In genomic region chr2:69335291-69335690, GRCh38 we compare ENCODE assay signal across 14 cellular contexts. TPM values are rescaled to one million over a fixed set of nuclear protein-coding genes. Genes with fewer than 3 reads are reported as not detected.
A peak's percentile ranks its signal among the peaks of the same experiment; 100 is the strongest.
DNase-seq lines count a peak whose midpoint lies in the region; ATAC-seq and TF ChIP-seq lines count a peak whose summit lies in the region.
"Had no signal": no experiment of that assay in that cellular context is flagged by ENCODE, and none has a peak within 500 bp of the region (broad histone marks: within the 10 kb centered on the region; RNA-seq: fewer than 3 reads in every experiment).

No MANE protein-coding gene starts in this region.

- H3K36me3 Mint-ChIP-seq in osteocyte (ENCODE audit: unreplicated experiment) = peaks cover 56% of the 10 kb centered on the region

- no peak for TF ChIP-seq CTCF in fibroblast of the aortic adventitia (IDR thresholded peaks at IDR 0.05; ENCODE audit: insufficient read depth, low read length)
- no peak for TF ChIP-seq CTCF in osteocyte (IDR thresholded peaks at IDR 0.05)

- H3K4me3 Mint-ChIP-seq in osteocyte (ENCODE audit: unreplicated experiment) = no peak overlapping the region
- H3K4me3 Mint-ChIP-seq: CD4-positive, alpha-beta T cell; H9 had no signal

- ATAC-seq in HG03460 (IDR thresholded peaks at IDR 0.05; ENCODE audit: unreplicated experiment) (no peak), HG03039 (IDR thresholded peaks at IDR 0.05; ENCODE audit: unreplicated experiment) (no peak)
- ATAC-seq: GM12878 had no signal

- H3K4me3 ChIP-seq in fibroblast of the aortic adventitia (ENCODE audit: low read depth, low read length) = no peak overlapping the region
- H3K4me3 ChIP-seq: GM12878 had no signal

- peaks cover 7% of the 10 kb centered on the region for H3K4me1 Mint-ChIP-seq in osteocyte (ENCODE audit: unreplicated experiment)
- H3K4me1 Mint-ChIP-seq: H9 had no signal

- no peaks in the 10 kb centered on the region for H3K9me3 Mint-ChIP-seq in osteocyte (ENCODE audit: unreplicated experiment)
- H3K9me3 Mint-ChIP-seq: CD4-positive, alpha-beta T cell; H9 had no signal

- H3K27ac Mint-ChIP-seq in osteocyte (ENCODE audit: unreplicated experiment) = peak overlapping the region; percentile 47
- H3K27ac Mint-ChIP-seq: CD4-positive, alpha-beta T cell; H9 had no signal

- peak; percentile 35 for DNase-seq in EH (ENCODE audit: low read depth)
- DNase-seq in amniotic epithelial cell (ENCODE audit: low read depth) = peak; percentile 45
- peak; percentile 62 for DNase-seq in fibroblast of the aortic adventitia (ENCODE audit: low read depth)
- no peak for DNase-seq in osteocyte (ENCODE audit: extremely low spot score, unreplicated experiment)
- no peak for DNase-seq in NCI-H226
- no peak for DNase-seq in medulla oblongata (ENCODE audit: extremely low spot score)
- DNase-seq: AML-193; Caco-2; CD4-positive, alpha-beta T cell; GF-D8; H9 had no signal

- no peaks in the 10 kb centered on the region for H3K27me3 Mint-ChIP-seq in osteocyte (ENCODE audit: unreplicated experiment)
- H3K27me3 Mint-ChIP-seq: CD4-positive, alpha-beta T cell had no signal

RNA-seq across cellular contexts. Expression of gene GFPT1, which starts 51.7 kb away (rescaled TPM):
- total RNA-seq in fibroblast of the aortic adventitia (ENCODE audit: low replicate concordance) (47.4 and 72.0 TPM in 2 replicates), osteocyte (48.3 and 59.3 TPM in 2 replicates)

Comparison
In these comparisons a context has a peak if more than half of its experiments do, and no peak if none do; other contexts are left out.
1. DNase-seq: peak in EH (single experiment), amniotic epithelial cell (single experiment) and fibroblast of the aortic adventitia (single experiment); none in osteocyte (single experiment), NCI-H226 (single experiment) and medulla oblongata (single experiment).